Comparison of ENCODE assay signal across 8 cellular contexts in the genomic region with DNA sequence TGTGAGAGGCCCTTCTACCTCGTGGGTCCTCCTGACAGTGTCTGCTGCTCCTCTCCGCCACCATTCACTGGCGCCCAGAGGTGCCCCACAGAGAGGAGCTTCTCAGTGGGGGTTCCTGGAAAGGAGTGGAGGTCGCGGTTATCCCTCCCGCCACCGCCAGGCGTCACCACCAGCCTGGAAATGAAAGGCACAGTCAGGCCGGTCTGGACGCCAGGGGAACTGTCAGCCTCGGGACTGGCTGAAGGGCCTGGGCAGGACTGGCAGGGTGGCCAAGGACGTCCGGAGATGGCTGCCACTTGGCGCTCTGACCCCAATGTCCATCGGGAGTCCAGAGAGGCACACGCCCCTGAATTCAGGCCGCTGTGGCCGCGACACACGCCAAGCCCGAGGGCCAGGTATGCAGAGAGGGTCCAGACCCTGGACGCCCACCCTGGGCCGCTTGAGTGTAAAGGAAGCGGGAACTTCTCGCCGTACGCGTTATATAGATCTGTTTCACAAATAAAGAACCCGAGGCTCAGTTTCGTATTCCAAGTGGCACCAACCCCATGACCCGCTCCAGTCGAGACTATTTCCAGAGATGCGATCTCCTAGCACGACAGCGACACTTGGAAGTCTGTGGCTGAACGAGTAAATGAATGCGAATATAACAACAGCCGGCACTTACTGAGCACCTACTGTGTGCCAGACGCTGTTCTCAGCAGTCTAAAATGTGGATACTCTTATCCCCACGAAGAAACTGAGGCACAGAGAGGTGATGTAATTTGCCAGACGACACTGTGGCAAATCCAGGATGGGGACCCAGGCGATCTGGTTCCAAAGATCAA. TPM values are rescaled to one million over a fixed set of nuclear protein-coding genes. Genes with fewer than 3 reads are reported as not detected.
DNase-seq lines count a peak whose midpoint lies in the region; ATAC-seq and TF ChIP-seq lines count a peak whose summit lies in the region.

No MANE protein-coding gene starts in this region.

- H3K27ac ChIP-seq in temporal lobe (ENCODE audit: low read depth, low read length), result peak overlapping the region; percentile 40

- H3K36me3 Mint-ChIP-seq in glutamatergic neuron (ENCODE audit: unreplicated experiment), result no peaks in the 10 kb centered on the region
- H3K36me3 Mint-ChIP-seq in osteocyte (ENCODE audit: unreplicated experiment), result no peaks in the 10 kb centered on the region

- peak; percentile 32 for DNase-seq in DMS153 treated with DMSO at 0.1 percent for 48 hours (lab: John Stamatoyannopoulos, UW; ENCODE audit: unreplicated experiment)
- no peak for DNase-seq in DMS153 (lab: John Stamatoyannopoulos, UW)
- peak; percentile 72 for DNase-seq in LHCN-M2 (ENCODE audit: low read depth)
- peak; percentile 83 for DNase-seq in activated naive CD4-positive, alpha-beta T cell treated with anti-CD3 and anti-CD28 coated beads, Interleukin-2, amount 50 U/mL, for 16 hours
- DNase-seq in glutamatergic neuron, result peak; percentile 94
- DNase-seq in osteocyte (ENCODE audit: extremely low spot score, unreplicated experiment), result peak; percentile 96

- H3K4me1 Mint-ChIP-seq in glutamatergic neuron (ENCODE audit: low read depth, unreplicated experiment), result peaks cover 2% of the 10 kb centered on the region
- H3K4me1 Mint-ChIP-seq in osteocyte (ENCODE audit: unreplicated experiment), result peaks cover 13% of the 10 kb centered on the region

- H3K9me3 Mint-ChIP-seq in glutamatergic neuron (ENCODE audit: unreplicated experiment), result peaks cover 4% of the 10 kb centered on the region
- H3K9me3 Mint-ChIP-seq in osteocyte (ENCODE audit: unreplicated experiment), result no peaks in the 10 kb centered on the region

- H3K27me3 Mint-ChIP-seq in glutamatergic neuron (ENCODE audit: unreplicated experiment) (peaks cover 4% of the 10 kb centered on the region), osteocyte (ENCODE audit: unreplicated experiment) (peaks cover 45% of the 10 kb centered on the region)

- ATAC-seq in SK-N-SH treated with all-trans-retinoic acid at 6 μM for 48 hours, result peak; percentile 80

- peak overlapping the region; percentile 57 for H3K4me3 Mint-ChIP-seq in glutamatergic neuron (ENCODE audit: unreplicated experiment)
- H3K4me3 Mint-ChIP-seq in osteocyte (ENCODE audit: unreplicated experiment), result peak overlapping the region; percentile 66

- H3K27ac Mint-ChIP-seq in glutamatergic neuron (ENCODE audit: unreplicated experiment) (no peak overlapping the region), osteocyte (ENCODE audit: unreplicated experiment) (no peak overlapping the region)

- TF ChIP-seq CTCF in glutamatergic neuron (IDR thresholded peaks at IDR 0.05; ENCODE audit: partially characterized antibody, unreplicated experiment) (peak; percentile 97), osteocyte (IDR thresholded peaks at IDR 0.05) (peak; percentile 96)

TF ChIP-seq in SK-N-SH treated with all-trans-retinoic acid at 6 μM for 48 hours, 23 proteins besides CTCF, POLR2A, EP300 and RAD21:
- TF ChIP-seq ZFP3 (CRISPR knock-in tag; IDR thresholded peaks at IDR 0.05) (0 out of 2 replicates have a peak, but pooled peaks have one; percentile 33), PPARA (CRISPR knock-in tag; IDR thresholded peaks at IDR 0.05; ENCODE audit: borderline replicate concordance) (no peak), SNAI2 (CRISPR knock-in tag; IDR thresholded peaks at IDR 0.05) (no peak)

RNA-seq across cellular contexts. Expression of gene NXPH3, which starts 7.6 kb away (rescaled TPM):
- total RNA-seq in LHCN-M2 (2014; rRNA removed) (0.06 and 0.19 TPM in 2 replicates), glutamatergic neuron (ENCODE audit: unreplicated experiment) (2.0 TPM), osteocyte (1.3 and 1.6 TPM in 2 replicates), temporal lobe (9.6 TPM)
- 0.17 TPM for polyA plus RNA-seq in LHCN-M2 (2012)
